In the genomic region with DNA sequence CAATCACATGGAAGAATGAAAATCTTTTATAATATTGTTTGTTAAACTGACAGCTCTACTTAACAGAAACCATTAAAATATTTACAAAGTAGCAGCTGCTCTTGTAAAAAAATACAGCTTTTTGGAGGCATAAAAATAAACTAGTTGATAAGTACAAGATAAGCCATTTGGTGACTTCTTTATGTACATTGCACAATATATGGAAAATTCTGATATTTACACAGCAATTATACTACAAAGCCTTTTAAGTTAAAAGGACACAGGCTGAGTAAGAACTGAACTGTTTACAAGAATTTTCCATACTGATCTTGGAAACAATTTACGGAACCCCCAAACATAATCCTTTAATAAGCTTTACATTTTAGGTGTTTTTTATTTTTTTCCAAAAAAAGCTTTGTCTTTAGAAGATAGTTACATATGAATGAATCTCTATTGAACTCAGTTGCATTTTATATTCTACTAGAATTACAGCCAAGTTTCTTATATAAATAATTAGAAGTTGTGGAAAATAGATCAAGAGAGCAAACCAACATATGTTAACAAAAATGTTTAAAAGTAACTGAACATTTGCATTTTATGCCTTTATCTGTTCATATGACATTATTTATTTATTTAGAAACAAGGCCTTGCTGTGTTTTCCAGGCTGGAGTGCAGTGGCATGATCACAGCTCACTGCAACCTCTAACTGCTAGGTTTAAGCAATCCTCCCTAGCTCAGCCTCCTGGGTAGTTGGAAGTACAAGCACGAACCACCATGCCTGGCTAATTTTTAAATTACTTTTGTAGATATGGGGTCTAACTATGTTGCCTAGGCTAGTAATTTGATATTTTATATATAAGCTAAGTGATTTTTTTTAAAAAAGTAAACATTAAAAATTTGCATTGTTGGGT, we compare ENCODE assay signal across 1 cellular context.
TF ChIP-seq lines count a peak whose summit lies in the region.

No MANE protein-coding gene starts in this region.

TF ChIP-seq in HepG2, 621 proteins besides CTCF, POLR2A, EP300 and RAD21 (continued from another document and continues in another):
- no peak for TF ChIP-seq ZNF720 (CRISPR knock-in tag; IDR thresholded peaks at IDR 0.05)
- TF ChIP-seq TRIM24 (CRISPR knock-in tag; IDR thresholded peaks at IDR 0.05), result no peak
- TF ChIP-seq GATAD1 (CRISPR knock-in tag; IDR thresholded peaks at IDR 0.05), result no peak; the same call in 1 of the 2 replicates
- TF ChIP-seq, protein P1, sequence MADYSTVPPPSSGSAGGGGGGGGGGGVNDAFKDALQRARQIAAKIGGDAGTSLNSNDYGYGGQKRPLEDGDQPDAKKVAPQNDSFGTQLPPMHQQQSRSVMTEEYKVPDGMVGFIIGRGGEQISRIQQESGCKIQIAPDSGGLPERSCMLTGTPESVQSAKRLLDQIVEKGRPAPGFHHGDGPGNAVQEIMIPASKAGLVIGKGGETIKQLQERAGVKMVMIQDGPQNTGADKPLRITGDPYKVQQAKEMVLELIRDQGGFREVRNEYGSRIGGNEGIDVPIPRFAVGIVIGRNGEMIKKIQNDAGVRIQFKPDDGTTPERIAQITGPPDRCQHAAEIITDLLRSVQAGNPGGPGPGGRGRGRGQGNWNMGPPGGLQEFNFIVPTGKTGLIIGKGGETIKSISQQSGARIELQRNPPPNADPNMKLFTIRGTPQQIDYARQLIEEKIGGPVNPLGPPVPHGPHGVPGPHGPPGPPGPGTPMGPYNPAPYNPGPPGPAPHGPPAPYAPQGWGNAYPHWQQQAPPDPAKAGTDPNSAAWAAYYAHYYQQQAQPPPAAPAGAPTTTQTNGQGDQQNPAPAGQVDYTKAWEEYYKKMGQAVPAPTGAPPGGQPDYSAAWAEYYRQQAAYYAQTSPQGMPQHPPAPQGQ (CRISPR knock-in tag; IDR thresholded peaks at IDR 0.05; ENCODE audit: borderline replicate concordance), result 0 out of 2 replicates have a peak, but pooled peaks have one; percentile 4
- TF ChIP-seq HNRNPK (IDR thresholded peaks at IDR 0.05; ENCODE audit: low read depth, low read length, poor library complexity, severe bottlenecking), result no peak
- TF ChIP-seq SNAI1 (CRISPR knock-in tag; IDR thresholded peaks at IDR 0.05; ENCODE audit: borderline replicate concordance), result no peak
- TF ChIP-seq SAP130 (CRISPR knock-in tag; IDR thresholded peaks at IDR 0.05; ENCODE audit: low read depth), result peak; percentile 79
- no peak for TF ChIP-seq NPAS2 (CRISPR knock-in tag; IDR thresholded peaks at IDR 0.05; ENCODE audit: borderline replicate concordance)
- peak; percentile 54 to 71; a peak in 3 of 4 replicates for TF ChIP-seq NR2F1 (CRISPR knock-in tag; IDR thresholded peaks at IDR 0.05)
- TF ChIP-seq MAF1 (CRISPR knock-in tag; IDR thresholded peaks at IDR 0.05; ENCODE audit: borderline replicate concordance), result no peak
- TF ChIP-seq ZNF30 (CRISPR knock-in tag; IDR thresholded peaks at IDR 0.05), result no peak
- TF ChIP-seq CBX2 (IDR thresholded peaks at IDR 0.05; ENCODE audit: low read depth, low read length), result no peak
- no peak for TF ChIP-seq CBX2 (CRISPR knock-in tag; IDR thresholded peaks at IDR 0.05; ENCODE audit: low read depth)
- TF ChIP-seq, protein P2, sequence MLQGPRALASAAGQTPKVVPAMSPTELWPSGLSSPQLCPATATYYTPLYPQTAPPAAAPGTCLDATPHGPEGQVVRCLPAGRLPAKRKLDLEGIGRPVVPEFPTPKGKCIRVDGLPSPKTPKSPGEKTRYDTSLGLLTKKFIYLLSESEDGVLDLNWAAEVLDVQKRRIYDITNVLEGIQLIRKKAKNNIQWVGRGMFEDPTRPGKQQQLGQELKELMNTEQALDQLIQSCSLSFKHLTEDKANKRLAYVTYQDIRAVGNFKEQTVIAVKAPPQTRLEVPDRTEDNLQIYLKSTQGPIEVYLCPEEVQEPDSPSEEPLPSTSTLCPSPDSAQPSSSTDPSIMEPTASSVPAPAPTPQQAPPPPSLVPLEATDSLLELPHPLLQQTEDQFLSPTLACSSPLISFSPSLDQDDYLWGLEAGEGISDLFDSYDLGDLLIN (CRISPR knock-in tag; IDR thresholded peaks at IDR 0.05; ENCODE audit: borderline replicate concordance), result no peak
- TF ChIP-seq ZC3H13 (CRISPR knock-in tag; IDR thresholded peaks at IDR 0.05), result no peak
- TF ChIP-seq LCORL (IDR thresholded peaks at IDR 0.05), result no peak
- TF ChIP-seq LCORL (CRISPR knock-in tag; IDR thresholded peaks at IDR 0.05), result peak; percentile 41; the same call in 1 of the 2 replicates
- TF ChIP-seq ZNF709 (CRISPR knock-in tag; IDR thresholded peaks at IDR 0.05), result no peak
- no peak for TF ChIP-seq ZNF33B (CRISPR knock-in tag; IDR thresholded peaks at IDR 0.05)
- peak; percentile 99 for TF ChIP-seq CREM (IDR thresholded peaks at IDR 0.05)
- TF ChIP-seq CREM (CRISPR knock-in tag; IDR thresholded peaks at IDR 0.05), result no peak
- no peak for TF ChIP-seq PRPF4 (IDR thresholded peaks at IDR 0.05; ENCODE audit: low read depth, low read length, poor library complexity, severe bottlenecking)
- TF ChIP-seq, protein P3, sequence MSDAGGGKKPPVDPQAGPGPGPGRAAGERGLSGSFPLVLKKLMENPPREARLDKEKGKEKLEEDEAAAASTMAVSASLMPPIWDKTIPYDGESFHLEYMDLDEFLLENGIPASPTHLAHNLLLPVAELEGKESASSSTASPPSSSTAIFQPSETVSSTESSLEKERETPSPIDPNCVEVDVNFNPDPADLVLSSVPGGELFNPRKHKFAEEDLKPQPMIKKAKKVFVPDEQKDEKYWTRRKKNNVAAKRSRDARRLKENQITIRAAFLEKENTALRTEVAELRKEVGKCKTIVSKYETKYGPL (CRISPR knock-in tag; IDR thresholded peaks at IDR 0.05), result no peak
- TF ChIP-seq, protein P4, sequence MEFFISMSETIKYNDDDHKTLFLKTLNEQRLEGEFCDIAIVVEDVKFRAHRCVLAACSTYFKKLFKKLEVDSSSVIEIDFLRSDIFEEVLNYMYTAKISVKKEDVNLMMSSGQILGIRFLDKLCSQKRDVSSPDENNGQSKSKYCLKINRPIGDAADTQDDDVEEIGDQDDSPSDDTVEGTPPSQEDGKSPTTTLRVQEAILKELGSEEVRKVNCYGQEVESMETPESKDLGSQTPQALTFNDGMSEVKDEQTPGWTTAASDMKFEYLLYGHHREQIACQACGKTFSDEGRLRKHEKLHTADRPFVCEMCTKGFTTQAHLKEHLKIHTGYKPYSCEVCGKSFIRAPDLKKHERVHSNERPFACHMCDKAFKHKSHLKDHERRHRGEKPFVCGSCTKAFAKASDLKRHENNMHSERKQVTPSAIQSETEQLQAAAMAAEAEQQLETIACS (CRISPR knock-in tag; IDR thresholded peaks at IDR 0.05), result no peak
- no peak for TF ChIP-seq HOXA7 (CRISPR knock-in tag; IDR thresholded peaks at IDR 0.05)
- TF ChIP-seq STAG1 (CRISPR knock-in tag; IDR thresholded peaks at IDR 0.05), result peak; percentile 21; the same call in 1 of the 2 replicates
- TF ChIP-seq, protein P5, sequence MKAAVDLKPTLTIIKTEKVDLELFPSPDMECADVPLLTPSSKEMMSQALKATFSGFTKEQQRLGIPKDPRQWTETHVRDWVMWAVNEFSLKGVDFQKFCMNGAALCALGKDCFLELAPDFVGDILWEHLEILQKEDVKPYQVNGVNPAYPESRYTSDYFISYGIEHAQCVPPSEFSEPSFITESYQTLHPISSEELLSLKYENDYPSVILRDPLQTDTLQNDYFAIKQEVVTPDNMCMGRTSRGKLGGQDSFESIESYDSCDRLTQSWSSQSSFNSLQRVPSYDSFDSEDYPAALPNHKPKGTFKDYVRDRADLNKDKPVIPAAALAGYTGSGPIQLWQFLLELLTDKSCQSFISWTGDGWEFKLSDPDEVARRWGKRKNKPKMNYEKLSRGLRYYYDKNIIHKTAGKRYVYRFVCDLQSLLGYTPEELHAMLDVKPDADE (CRISPR knock-in tag; IDR thresholded peaks at IDR 0.05), result no peak
- TF ChIP-seq, protein P6, sequence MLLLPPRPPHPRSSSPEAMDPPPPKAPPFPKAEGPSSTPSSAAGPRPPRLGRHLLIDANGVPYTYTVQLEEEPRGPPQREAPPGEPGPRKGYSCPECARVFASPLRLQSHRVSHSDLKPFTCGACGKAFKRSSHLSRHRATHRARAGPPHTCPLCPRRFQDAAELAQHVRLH (CRISPR knock-in tag; IDR thresholded peaks at IDR 0.05; ENCODE audit: borderline replicate concordance, low read depth), result peak; percentile 41; the same call in 1 of the 2 replicates
- no peak for TF ChIP-seq NCOA5 (CRISPR knock-in tag; IDR thresholded peaks at IDR 0.05)
- TF ChIP-seq, protein P7, sequence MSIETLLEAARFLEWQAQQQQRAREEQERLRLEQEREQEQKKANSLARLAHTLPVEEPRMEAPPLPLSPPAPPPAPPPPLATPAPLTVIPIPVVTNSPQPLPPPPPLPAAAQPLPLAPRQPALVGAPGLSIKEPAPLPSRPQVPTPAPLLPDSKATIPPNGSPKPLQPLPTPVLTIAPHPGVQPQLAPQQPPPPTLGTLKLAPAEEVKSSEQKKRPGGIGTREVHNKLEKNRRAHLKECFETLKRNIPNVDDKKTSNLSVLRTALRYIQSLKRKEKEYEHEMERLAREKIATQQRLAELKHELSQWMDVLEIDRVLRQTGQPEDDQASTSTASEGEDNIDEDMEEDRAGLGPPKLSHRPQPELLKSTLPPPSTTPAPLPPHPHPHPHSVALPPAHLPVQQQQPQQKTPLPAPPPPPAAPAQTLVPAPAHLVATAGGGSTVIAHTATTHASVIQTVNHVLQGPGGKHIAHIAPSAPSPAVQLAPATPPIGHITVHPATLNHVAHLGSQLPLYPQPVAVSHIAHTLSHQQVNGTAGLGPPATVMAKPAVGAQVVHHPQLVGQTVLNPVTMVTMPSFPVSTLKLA (IDR thresholded peaks at IDR 0.05), result no peak
- TF ChIP-seq SMAD3 (CRISPR knock-in tag; IDR thresholded peaks at IDR 0.05), result peak; percentile 88
- TF ChIP-seq, protein P8, sequence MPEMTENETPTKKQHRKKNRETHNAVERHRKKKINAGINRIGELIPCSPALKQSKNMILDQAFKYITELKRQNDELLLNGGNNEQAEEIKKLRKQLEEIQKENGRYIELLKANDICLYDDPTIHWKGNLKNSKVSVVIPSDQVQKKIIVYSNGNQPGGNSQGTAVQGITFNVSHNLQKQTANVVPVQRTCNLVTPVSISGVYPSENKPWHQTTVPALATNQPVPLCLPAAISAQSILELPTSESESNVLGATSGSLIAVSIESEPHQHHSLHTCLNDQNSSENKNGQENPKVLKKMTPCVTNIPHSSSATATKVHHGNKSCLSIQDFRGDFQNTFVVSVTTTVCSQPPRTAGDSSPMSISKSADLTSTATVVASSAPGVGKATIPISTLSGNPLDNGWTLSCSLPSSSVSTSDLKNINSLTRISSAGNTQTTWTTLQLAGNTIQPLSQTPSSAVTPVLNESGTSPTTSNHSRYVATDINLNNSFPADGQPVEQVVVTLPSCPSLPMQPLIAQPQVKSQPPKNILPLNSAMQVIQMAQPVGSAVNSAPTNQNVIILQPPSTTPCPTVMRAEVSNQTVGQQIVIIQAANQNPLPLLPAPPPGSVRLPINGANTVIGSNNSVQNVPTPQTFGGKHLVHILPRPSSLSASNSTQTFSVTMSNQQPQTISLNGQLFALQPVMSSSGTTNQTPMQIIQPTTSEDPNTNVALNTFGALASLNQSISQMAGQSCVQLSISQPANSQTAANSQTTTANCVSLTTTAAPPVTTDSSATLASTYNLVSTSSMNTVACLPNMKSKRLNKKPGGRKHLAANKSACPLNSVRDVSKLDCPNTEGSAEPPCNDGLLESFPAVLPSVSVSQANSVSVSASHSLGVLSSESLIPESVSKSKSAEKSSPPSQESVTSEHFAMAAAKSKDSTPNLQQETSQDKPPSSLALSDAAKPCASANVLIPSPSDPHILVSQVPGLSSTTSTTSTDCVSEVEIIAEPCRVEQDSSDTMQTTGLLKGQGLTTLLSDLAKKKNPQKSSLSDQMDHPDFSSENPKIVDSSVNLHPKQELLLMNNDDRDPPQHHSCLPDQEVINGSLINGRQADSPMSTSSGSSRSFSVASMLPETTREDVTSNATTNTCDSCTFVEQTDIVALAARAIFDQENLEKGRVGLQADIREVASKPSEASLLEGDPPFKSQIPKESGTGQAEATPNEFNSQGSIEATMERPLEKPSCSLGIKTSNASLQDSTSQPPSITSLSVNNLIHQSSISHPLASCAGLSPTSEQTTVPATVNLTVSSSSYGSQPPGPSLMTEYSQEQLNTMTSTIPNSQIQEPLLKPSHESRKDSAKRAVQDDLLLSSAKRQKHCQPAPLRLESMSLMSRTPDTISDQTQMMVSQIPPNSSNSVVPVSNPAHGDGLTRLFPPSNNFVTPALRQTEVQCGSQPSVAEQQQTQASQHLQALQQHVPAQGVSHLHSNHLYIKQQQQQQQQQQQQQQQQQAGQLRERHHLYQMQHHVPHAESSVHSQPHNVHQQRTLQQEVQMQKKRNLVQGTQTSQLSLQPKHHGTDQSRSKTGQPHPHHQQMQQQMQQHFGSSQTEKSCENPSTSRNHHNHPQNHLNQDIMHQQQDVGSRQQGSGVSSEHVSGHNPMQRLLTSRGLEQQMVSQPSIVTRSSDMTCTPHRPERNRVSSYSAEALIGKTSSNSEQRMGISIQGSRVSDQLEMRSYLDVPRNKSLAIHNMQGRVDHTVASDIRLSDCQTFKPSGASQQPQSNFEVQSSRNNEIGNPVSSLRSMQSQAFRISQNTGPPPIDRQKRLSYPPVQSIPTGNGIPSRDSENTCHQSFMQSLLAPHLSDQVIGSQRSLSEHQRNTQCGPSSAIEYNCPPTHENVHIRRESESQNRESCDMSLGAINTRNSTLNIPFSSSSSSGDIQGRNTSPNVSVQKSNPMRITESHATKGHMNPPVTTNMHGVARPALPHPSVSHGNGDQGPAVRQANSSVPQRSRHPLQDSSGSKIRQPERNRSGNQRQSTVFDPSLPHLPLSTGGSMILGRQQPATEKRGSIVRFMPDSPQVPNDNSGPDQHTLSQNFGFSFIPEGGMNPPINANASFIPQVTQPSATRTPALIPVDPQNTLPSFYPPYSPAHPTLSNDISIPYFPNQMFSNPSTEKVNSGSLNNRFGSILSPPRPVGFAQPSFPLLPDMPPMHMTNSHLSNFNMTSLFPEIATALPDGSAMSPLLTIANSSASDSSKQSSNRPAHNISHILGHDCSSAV (CRISPR knock-in tag; IDR thresholded peaks at IDR 0.05; ENCODE audit: borderline replicate concordance), result no peak
- peak; percentile 94 for TF ChIP-seq RARA (CRISPR knock-in tag; IDR thresholded peaks at IDR 0.05)
- TF ChIP-seq ZSCAN22 (CRISPR knock-in tag; IDR thresholded peaks at IDR 0.05), result no peak
- TF ChIP-seq DNMT1 (CRISPR knock-in tag; IDR thresholded peaks at IDR 0.05), result no peak
- TF ChIP-seq ZMYM3 (CRISPR knock-in tag; IDR thresholded peaks at IDR 0.05), result no peak; the same call in 1 of the 2 replicates
- TF ChIP-seq ZNF615 (CRISPR knock-in tag; IDR thresholded peaks at IDR 0.05; ENCODE audit: borderline replicate concordance), result no peak
- TF ChIP-seq CHCHD3 (CRISPR knock-in tag; IDR thresholded peaks at IDR 0.05), result no peak
- no peak for TF ChIP-seq ATAD3A (CRISPR knock-in tag; IDR thresholded peaks at IDR 0.05)
- TF ChIP-seq, protein P9, sequence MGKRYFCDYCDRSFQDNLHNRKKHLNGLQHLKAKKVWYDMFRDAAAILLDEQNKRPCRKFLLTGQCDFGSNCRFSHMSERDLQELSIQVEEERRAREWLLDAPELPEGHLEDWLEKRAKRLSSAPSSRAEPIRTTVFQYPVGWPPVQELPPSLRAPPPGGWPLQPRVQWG (CRISPR knock-in tag; IDR thresholded peaks at IDR 0.05; ENCODE audit: borderline replicate concordance, low read depth), result no peak
- TF ChIP-seq ZMAT3 (CRISPR knock-in tag; conservative IDR thresholded peaks at IDR 0.05), result peak; percentile 59; the same call in 1 of the 2 replicates
- TF ChIP-seq RFX3 (CRISPR knock-in tag; IDR thresholded peaks at IDR 0.05), result peak; percentile 43; the same call in 1 of the 2 replicates
- no peak for TF ChIP-seq CENPX (CRISPR knock-in tag; IDR thresholded peaks at IDR 0.05)
- no peak for TF ChIP-seq HNRNPL (IDR thresholded peaks at IDR 0.05; ENCODE audit: low read depth, low read length)
- peak; percentile 82; the same call in 1 of the 2 replicates for TF ChIP-seq KLF6 (CRISPR knock-in tag; IDR thresholded peaks at IDR 0.05)
- TF ChIP-seq ZNF629 (CRISPR knock-in tag; conservative IDR thresholded peaks at IDR 0.05), result no peak
- TF ChIP-seq THYN1 (CRISPR knock-in tag; IDR thresholded peaks at IDR 0.05; ENCODE audit: borderline replicate concordance, low read depth), result peak; percentile 50; the same call in 1 of the 2 replicates
- TF ChIP-seq ETV5 (CRISPR knock-in tag; IDR thresholded peaks at IDR 0.05; ENCODE audit: borderline replicate concordance), result no peak; the same call in 1 of the 2 replicates
- no peak for TF ChIP-seq ZBTB38 (CRISPR knock-in tag; IDR thresholded peaks at IDR 0.05)
